1 cellular context compared by ENCODE assay signal in genomic region chr1:8878448-8879347, GRCh38.
TF ChIP-seq lines count a peak whose summit lies in the region.

TSS of gene ENO1 (minus strand) at chr1:8878686. CDS start at chr1:8874908, 3,778 bp downstream.

TF ChIP-seq in K562, 482 proteins besides CTCF, POLR2A, EP300 and RAD21 (continued from another document and continues in another):
- TF ChIP-seq HIVEP1 (CRISPR knock-in tag; IDR thresholded peaks at IDR 0.05), result no peak
- no peak for TF ChIP-seq PCBP2 (IDR thresholded peaks at IDR 0.05; ENCODE audit: low read depth, low read length, poor library complexity, severe bottlenecking)
- peak; percentile 26; the same call in 1 of the 2 replicates for TF ChIP-seq PRMT5 (CRISPR knock-in tag; IDR thresholded peaks at IDR 0.05)
- TF ChIP-seq CLOCK (CRISPR knock-in tag; IDR thresholded peaks at IDR 0.05; ENCODE audit: borderline replicate concordance), result no peak
- TF ChIP-seq PRDM10 (IDR thresholded peaks at IDR 0.05; ENCODE audit: partially characterized antibody), result peak; percentile 71
- no peak for TF ChIP-seq MXD1 (CRISPR knock-in tag; IDR thresholded peaks at IDR 0.05; ENCODE audit: borderline replicate concordance, poor library complexity, severe bottlenecking)
- peak; percentile 89 for TF ChIP-seq E2F3 (CRISPR knock-in tag; IDR thresholded peaks at IDR 0.05)
- 0 out of 2 replicates have a peak, but pooled peaks have one; percentile 72 for TF ChIP-seq ZNF780A (CRISPR knock-in tag; IDR thresholded peaks at IDR 0.05)
- peak in 1 of 2 experiments; percentile 88; a peak in 2 of 4 replicates for TF ChIP-seq SRF (CRISPR knock-in tag; IDR thresholded peaks at IDR 0.05)
- TF ChIP-seq CREB3 (tag; conservative IDR thresholded peaks at IDR 0.05; ENCODE audit: low read depth), result peak; percentile 62; the same call in 1 of the 2 replicates
- TF ChIP-seq PBX2 (CRISPR knock-in tag; IDR thresholded peaks at IDR 0.05; ENCODE audit: low read depth), result peak; percentile 99
- peak; percentile 99 for TF ChIP-seq PBX2 (tag; conservative IDR thresholded peaks at IDR 0.05; ENCODE audit: low read depth)
- TF ChIP-seq HMG20B (CRISPR knock-in tag; IDR thresholded peaks at IDR 0.05), result no peak
- peak in 1 of 3 experiments; percentile 79; a peak in 2 of 6 replicates for TF ChIP-seq ZBTB11 (CRISPR knock-in tag; IDR thresholded peaks at IDR 0.05)
- 0 out of 2 replicates have a peak, but pooled peaks have one; percentile 65 for TF ChIP-seq ZNF143 (CRISPR knock-in tag; IDR thresholded peaks at IDR 0.05)
- no peak for TF ChIP-seq BRF1 (IDR thresholded peaks at IDR 0.05; ENCODE audit: borderline replicate concordance, extremely low read depth, insufficient read length)
- no peak; the same call in 1 of the 2 replicates for TF ChIP-seq ZNF165 (CRISPR knock-in tag; IDR thresholded peaks at IDR 0.05; ENCODE audit: borderline replicate concordance)
- TF ChIP-seq PREB (CRISPR knock-in tag; IDR thresholded peaks at IDR 0.05), result no peak
- no peak; the same call in 1 of the 2 replicates for TF ChIP-seq ATF3 (IDR thresholded peaks at IDR 0.05)
- no peak; the same call in 1 of the 2 replicates for TF ChIP-seq ATF3 (CRISPR knock-in tag; conservative IDR thresholded peaks at IDR 0.05)
- TF ChIP-seq NCOR1 (IDR thresholded peaks at IDR 0.05), result 0 out of 2 replicates have a peak, but pooled peaks have one; percentile 5
- peak; percentile 90 for TF ChIP-seq ZNF589 (CRISPR knock-in tag; IDR thresholded peaks at IDR 0.05; ENCODE audit: low read depth)
- TF ChIP-seq CBX3 (IDR thresholded peaks at IDR 0.05; ENCODE audit: borderline replicate concordance in 1 of 2, low read length in 2 of 2), result peak in 1 of 2 experiments; percentile 60; a peak in 2 of 3 replicates
- peak; percentile 93 for TF ChIP-seq RBFOX2 (IDR thresholded peaks at IDR 0.05; ENCODE audit: low read depth, low read length)
- TF ChIP-seq SMC3 (conservative IDR thresholded peaks at IDR 0.05; ENCODE audit: insufficient read depth, low read depth, low read length), result no peak
- no peak for TF ChIP-seq RBM39 (optimal IDR thresholded peaks at IDR 0.05; ENCODE audit: low read depth, low read length)
- TF ChIP-seq TAF15 (IDR thresholded peaks at IDR 0.05; ENCODE audit: low read depth, low read length), result no peak
- peak; percentile 58; the same call in 1 of the 2 replicates for TF ChIP-seq ZNF24 (IDR thresholded peaks at IDR 0.05)
- TF ChIP-seq CXXC5 (CRISPR knock-in tag; IDR thresholded peaks at IDR 0.05), result peak; percentile 100
- no peak for TF ChIP-seq FOXJ3 (CRISPR knock-in tag; IDR thresholded peaks at IDR 0.05)
- 0 out of 4 replicates have a peak, but pooled peaks of 1 of the 2 experiments have one; percentile 4 for TF ChIP-seq RCOR1 (IDR thresholded peaks at IDR 0.05; ENCODE audit: borderline replicate concordance in 1 of 2, low read depth in 2 of 2, low read length in 2 of 2)
- no peak for TF ChIP-seq ZNF707 (CRISPR knock-in tag; conservative IDR thresholded peaks at IDR 0.05)
- TF ChIP-seq SNIP1 (IDR thresholded peaks at IDR 0.05; ENCODE audit: low read depth), result no peak
- no peak for TF ChIP-seq ZNF311 (CRISPR knock-in tag; IDR thresholded peaks at IDR 0.05)
- TF ChIP-seq THAP12 (CRISPR knock-in tag; IDR thresholded peaks at IDR 0.05), result peak; percentile 87
- peak; percentile 56 for TF ChIP-seq BHLHE40 (IDR thresholded peaks at IDR 0.05; ENCODE audit: low read length)
- no peak for TF ChIP-seq ZNF830 (CRISPR knock-in tag; IDR thresholded peaks at IDR 0.05)
- TF ChIP-seq RBBP5 (IDR thresholded peaks at IDR 0.05; ENCODE audit: borderline replicate concordance, insufficient read depth, low read length, poor library complexity, severe bottlenecking), result peak; percentile 82
- peak; percentile 80 for TF ChIP-seq ETV1 (tag; conservative IDR thresholded peaks at IDR 0.05; ENCODE audit: low read depth)
- no peak for TF ChIP-seq ZEB2 (IDR thresholded peaks at IDR 0.05)
- no peak for TF ChIP-seq SMARCA4 (IDR thresholded peaks at IDR 0.05)
- TF ChIP-seq ZNF696 (CRISPR knock-in tag; conservative IDR thresholded peaks at IDR 0.05), result no peak
- TF ChIP-seq TBP (optimal IDR thresholded peaks at IDR 0.05; ENCODE audit: low read depth, low read length), result peak; percentile 98
- TF ChIP-seq RAD51 (IDR thresholded peaks at IDR 0.05; ENCODE audit: borderline replicate concordance, low read depth), result 0 out of 2 replicates have a peak, but pooled peaks have one; percentile 24
